Comparison of ENCODE assay signal across 26 cellular contexts in genomic region chr22:48424661-48425060, GRCh38.
"Had no signal": no experiment of that assay in that cellular context is flagged by ENCODE, and none has a peak within 500 bp of the region (broad histone marks: within the 10 kb centered on the region; RNA-seq: fewer than 3 reads in every experiment).

No MANE protein-coding gene starts in this region.

- H3K27me3 ChIP-seq: left lung, neutrophil, ovary, testis, upper lobe of right lung had no signal

- DNase-seq: hippocampal formation; immature natural killer cell; kidney; left colon; lower lobe of right lung; mammary epithelial cell; mesenchymal stem cell; naive thymus-derived CD8-positive, alpha-beta T cell; occipital lobe; retina; sigmoid colon; small intestine; spleen; stimulated activated CD4-positive, alpha-beta T cell treated with anti-CD3 and anti-CD28 coated beads, Interleukin-4, amount 100 ng/mL, for 24 hours; stimulated activated naive CD4-positive, alpha-beta T cell; stimulated activated naive CD8-positive, alpha-beta T cell treated with anti-CD3 and anti-CD28 coated beads, Interleukin-15, amount 100 ng/mL, for 72 hours; substantia nigra; testis; trophoblast cell had no signal

- H3K4me1 ChIP-seq: left lung, lower lobe of right lung, prostate gland, sigmoid colon, spleen, testis, tibial artery, upper lobe of right lung had no signal

- H3K36me3 ChIP-seq: left lung, lower lobe of right lung, neutrophil, ovary, prostate gland, sigmoid colon, spleen, tibial artery, upper lobe of right lung had no signal

- H3K9me3 ChIP-seq: left lung, lower lobe of right lung, neutrophil, ovary, prostate gland, sigmoid colon, spleen, testis, tibial artery, upper lobe of right lung had no signal

- H3K27ac ChIP-seq: left lung, lower lobe of right lung, neutrophil, ovary, prostate gland, sigmoid colon, spleen, testis, tibial artery, upper lobe of right lung had no signal

- ATAC-seq: left colon; left lung; lower lobe of right lung; naive thymus-derived CD8-positive, alpha-beta T cell; stimulated activated effector memory CD8-positive, alpha-beta T cell treated with anti-CD3 and anti-CD28 coated beads, Interleukin-12 subunit alpha, Interleukin-12 subunit beta, amount 100 ng/mL, for 72 hours; stimulated activated naive CD8-positive, alpha-beta T cell treated with anti-CD3 and anti-CD28 coated beads, Interleukin-15, amount 100 ng/mL, for 72 hours had no signal

- H3K4me3 ChIP-seq: left lung, lower lobe of right lung, ovary, prostate gland, sigmoid colon, spleen, testis, tibial artery, upper lobe of right lung had no signal
